In genomic region chr9:122264360-122265264, GRCh38 we compare ENCODE assay signal across 1 cellular context.
TF ChIP-seq lines count a peak whose summit lies in the region.

TSS of gene MRRF (plus strand) at chr9:122264882. CDS start at chr9:122270892, 6,010 bp downstream.
TSS of gene RBM18 (minus strand) at chr9:122264840. CDS start at chr9:122261492, 3,348 bp downstream.

TF ChIP-seq in K562, 482 proteins besides CTCF, POLR2A, EP300 and RAD21 (continued from another document and continues in another):
- TF ChIP-seq, protein P1, sequence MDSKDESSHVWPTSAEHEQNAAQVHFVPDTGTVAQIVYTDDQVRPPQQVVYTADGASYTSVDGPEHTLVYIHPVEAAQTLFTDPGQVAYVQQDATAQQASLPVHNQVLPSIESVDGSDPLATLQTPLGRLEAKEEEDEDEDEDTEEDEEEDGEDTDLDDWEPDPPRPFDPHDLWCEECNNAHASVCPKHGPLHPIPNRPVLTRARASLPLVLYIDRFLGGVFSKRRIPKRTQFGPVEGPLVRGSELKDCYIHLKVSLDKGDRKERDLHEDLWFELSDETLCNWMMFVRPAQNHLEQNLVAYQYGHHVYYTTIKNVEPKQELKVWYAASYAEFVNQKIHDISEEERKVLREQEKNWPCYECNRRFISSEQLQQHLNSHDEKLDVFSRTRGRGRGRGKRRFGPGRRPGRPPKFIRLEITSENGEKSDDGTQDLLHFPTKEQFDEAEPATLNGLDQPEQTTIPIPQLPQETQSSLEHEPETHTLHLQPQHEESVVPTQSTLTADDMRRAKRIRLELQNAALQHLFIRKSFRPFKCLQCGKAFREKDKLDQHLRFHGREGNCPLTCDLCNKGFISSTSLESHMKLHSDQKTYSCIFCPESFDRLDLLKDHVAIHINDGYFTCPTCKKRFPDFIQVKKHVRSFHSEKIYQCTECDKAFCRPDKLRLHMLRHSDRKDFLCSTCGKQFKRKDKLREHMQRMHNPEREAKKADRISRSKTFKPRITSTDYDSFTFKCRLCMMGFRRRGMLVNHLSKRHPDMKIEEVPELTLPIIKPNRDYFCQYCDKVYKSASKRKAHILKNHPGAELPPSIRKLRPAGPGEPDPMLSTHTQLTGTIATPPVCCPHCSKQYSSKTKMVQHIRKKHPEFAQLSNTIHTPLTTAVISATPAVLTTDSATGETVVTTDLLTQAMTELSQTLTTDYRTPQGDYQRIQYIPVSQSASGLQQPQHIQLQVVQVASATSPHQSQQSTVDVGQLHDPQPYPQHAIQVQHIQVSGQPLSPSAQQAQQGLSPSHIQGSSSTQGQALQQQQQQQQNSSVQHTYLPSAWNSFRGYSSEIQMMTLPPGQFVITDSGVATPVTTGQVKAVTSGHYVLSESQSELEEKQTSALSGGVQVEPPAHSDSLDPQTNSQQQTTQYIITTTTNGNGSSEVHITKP (IDR thresholded peaks at IDR 0.05; ENCODE audit: partially characterized antibody): no peak
- TF ChIP-seq CCNT2 (IDR thresholded peaks at IDR 0.05; ENCODE audit: borderline replicate concordance, extremely low read depth, insufficient read length, low read depth, low read length) (no peak), ZNF444 (CRISPR knock-in tag; IDR thresholded peaks at IDR 0.05) (no peak), SNIP1 (IDR thresholded peaks at IDR 0.05; ENCODE audit: low read depth) (no peak), ZNF436 (CRISPR knock-in tag; IDR thresholded peaks at IDR 0.05) (no peak), NFYB (IDR thresholded peaks at IDR 0.05; ENCODE audit: extremely low read depth, insufficient read length) (peak; percentile 2), DNMT1 (IDR thresholded peaks at IDR 0.05) (no peak), PPARD (CRISPR knock-in tag; IDR thresholded peaks at IDR 0.05) (no peak), TAF1 (IDR thresholded peaks at IDR 0.05; ENCODE audit: control insufficient read depth, extremely low read depth, insufficient read depth, low read length, severe bottlenecking) (peak; percentile 90), GTF2F1 (IDR thresholded peaks at IDR 0.05; ENCODE audit: low read depth, low read length) (no peak), ZFP30 (CRISPR knock-in tag; IDR thresholded peaks at IDR 0.05; ENCODE audit: borderline replicate concordance) (no peak), NFE2L1 (tag; IDR thresholded peaks at IDR 0.05; ENCODE audit: borderline replicate concordance, low read depth) (no peak), ZBTB17 (CRISPR knock-in tag; IDR thresholded peaks at IDR 0.05) (peak; percentile 32; the same call in 1 of the 2 replicates), RFX7 (CRISPR knock-in tag; IDR thresholded peaks at IDR 0.05) (no peak), PHF21A (IDR thresholded peaks at IDR 0.05; ENCODE audit: borderline replicate concordance, low read depth) (no peak), TOE1 (IDR thresholded peaks at IDR 0.05; ENCODE audit: borderline replicate concordance) (no peak), TOE1 (CRISPR knock-in tag; IDR thresholded peaks at IDR 0.05; ENCODE audit: borderline replicate concordance, low read depth) (no peak), ZNF644 (tag; IDR thresholded peaks at IDR 0.05; ENCODE audit: low read depth) (0 out of 2 replicates have a peak, but pooled peaks have one; percentile 56), NUFIP1 (IDR thresholded peaks at IDR 0.05; ENCODE audit: partially characterized antibody) (no peak), FOSL1 (tag; conservative IDR thresholded peaks at IDR 0.05) (no peak; the same call in 1 of the 2 replicates), YY1 (IDR thresholded peaks at IDR 0.05; ENCODE audit: borderline replicate concordance in 1 of 3, control insufficient read depth in 1 of 3, extremely low read depth in 1 of 3, insufficient read depth in 3 of 3, insufficient read length in 1 of 3, insufficient replicate concordance in 2 of 3, low read depth in 1 of 3, low read length in 2 of 3) (peak in 2 of 3 experiments; percentile 58 to 71), ZFP1 (CRISPR knock-in tag; IDR thresholded peaks at IDR 0.05) (no peak), ADNP (tag; IDR thresholded peaks at IDR 0.05) (no peak), STAG1 (CRISPR knock-in tag; IDR thresholded peaks at IDR 0.05; ENCODE audit: borderline replicate concordance) (no peak), CEBPB (tag; IDR thresholded peaks at IDR 0.05) (no peak), ZC3H11A (IDR thresholded peaks at IDR 0.05; ENCODE audit: low read depth, low read length) (no peak), ZNF212 (CRISPR knock-in tag; IDR thresholded peaks at IDR 0.05) (no peak), GTF3C2 (IDR thresholded peaks at IDR 0.05; ENCODE audit: borderline replicate concordance, extremely low read depth, insufficient read length) (no peak), ARID4B (CRISPR knock-in tag; IDR thresholded peaks at IDR 0.05) (peak; percentile 99), ATF7 (IDR thresholded peaks at IDR 0.05) (peak; percentile 96), MYNN (IDR thresholded peaks at IDR 0.05) (peak; percentile 52; the same call in 1 of the 2 replicates), MYNN (CRISPR knock-in tag; IDR thresholded peaks at IDR 0.05) (no peak), FOXO4 (CRISPR knock-in tag; IDR thresholded peaks at IDR 0.05) (no peak), NR2F6 (CRISPR knock-in tag; IDR thresholded peaks at IDR 0.05) (no peak), NBN (IDR thresholded peaks at IDR 0.05; ENCODE audit: low read depth) (peak; percentile 100), ESRRB (CRISPR knock-in tag; IDR thresholded peaks at IDR 0.05; ENCODE audit: borderline replicate concordance) (0 out of 2 replicates have a peak, but pooled peaks have one; percentile 23), HDAC3 (IDR thresholded peaks at IDR 0.05; ENCODE audit: borderline replicate concordance, partially characterized antibody) (no peak), KDM2B (CRISPR knock-in tag; IDR thresholded peaks at IDR 0.05) (no peak), JUN (IDR thresholded peaks at IDR 0.05; ENCODE audit: borderline replicate concordance, low read depth, low read length) (peak; percentile 67; the same call in 1 of the 2 replicates), JUN (CRISPR knock-in tag; IDR thresholded peaks at IDR 0.05; ENCODE audit: borderline replicate concordance) (peak; percentile 90)
- TF ChIP-seq, protein P2, sequence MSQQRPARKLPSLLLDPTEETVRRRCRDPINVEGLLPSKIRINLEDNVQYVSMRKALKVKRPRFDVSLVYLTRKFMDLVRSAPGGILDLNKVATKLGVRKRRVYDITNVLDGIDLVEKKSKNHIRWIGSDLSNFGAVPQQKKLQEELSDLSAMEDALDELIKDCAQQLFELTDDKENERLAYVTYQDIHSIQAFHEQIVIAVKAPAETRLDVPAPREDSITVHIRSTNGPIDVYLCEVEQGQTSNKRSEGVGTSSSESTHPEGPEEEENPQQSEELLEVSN (IDR thresholded peaks at IDR 0.05; ENCODE audit: borderline replicate concordance in 1 of 2, extremely low read depth in 1 of 2, insufficient read depth in 1 of 2, insufficient read length in 1 of 2, low read depth in 1 of 2, low read length in 1 of 2, poor library complexity in 1 of 2, severe bottlenecking in 1 of 2): peak; percentile 93 to 96
- TF ChIP-seq, protein P3, sequence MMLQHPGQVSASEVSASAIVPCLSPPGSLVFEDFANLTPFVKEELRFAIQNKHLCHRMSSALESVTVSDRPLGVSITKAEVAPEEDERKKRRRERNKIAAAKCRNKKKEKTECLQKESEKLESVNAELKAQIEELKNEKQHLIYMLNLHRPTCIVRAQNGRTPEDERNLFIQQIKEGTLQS (IDR thresholded peaks at IDR 0.05): peak; percentile 81
- TF ChIP-seq, protein P3 (CRISPR knock-in tag; conservative IDR thresholded peaks at IDR 0.05): no peak
- TF ChIP-seq, protein P4, sequence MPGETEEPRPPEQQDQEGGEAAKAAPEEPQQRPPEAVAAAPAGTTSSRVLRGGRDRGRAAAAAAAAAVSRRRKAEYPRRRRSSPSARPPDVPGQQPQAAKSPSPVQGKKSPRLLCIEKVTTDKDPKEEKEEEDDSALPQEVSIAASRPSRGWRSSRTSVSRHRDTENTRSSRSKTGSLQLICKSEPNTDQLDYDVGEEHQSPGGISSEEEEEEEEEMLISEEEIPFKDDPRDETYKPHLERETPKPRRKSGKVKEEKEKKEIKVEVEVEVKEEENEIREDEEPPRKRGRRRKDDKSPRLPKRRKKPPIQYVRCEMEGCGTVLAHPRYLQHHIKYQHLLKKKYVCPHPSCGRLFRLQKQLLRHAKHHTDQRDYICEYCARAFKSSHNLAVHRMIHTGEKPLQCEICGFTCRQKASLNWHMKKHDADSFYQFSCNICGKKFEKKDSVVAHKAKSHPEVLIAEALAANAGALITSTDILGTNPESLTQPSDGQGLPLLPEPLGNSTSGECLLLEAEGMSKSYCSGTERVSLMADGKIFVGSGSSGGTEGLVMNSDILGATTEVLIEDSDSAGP (CRISPR knock-in tag; IDR thresholded peaks at IDR 0.05): 0 out of 2 replicates have a peak, but pooled peaks have one; percentile 67
